ENCODE assay signal across 1 cellular context in genomic region chr20:48456361-48457184, GRCh38.
TF ChIP-seq lines count a peak whose summit lies in the region.

No MANE protein-coding gene starts in this region.

TF ChIP-seq in GM12878, 131 proteins besides CTCF, POLR2A, EP300 and RAD21 (continued from another document and continues in another):
- TF ChIP-seq ZBTB40 (IDR thresholded peaks at IDR 0.05; ENCODE audit: borderline replicate concordance): no peak
- no peak for TF ChIP-seq RCOR1 (conservative IDR thresholded peaks at IDR 0.05; ENCODE audit: low read depth, low read length)
- no peak for TF ChIP-seq CEBPB (IDR thresholded peaks at IDR 0.05; ENCODE audit: borderline replicate concordance in 1 of 2, low read depth in 2 of 2, low read length in 2 of 2)
- TF ChIP-seq HDAC2 (IDR thresholded peaks at IDR 0.05): no peak
- TF ChIP-seq USF1 (IDR thresholded peaks at IDR 0.05; ENCODE audit: borderline replicate concordance, extremely low read length, insufficient read depth, low read depth, low read length): no peak
- no peak for TF ChIP-seq BCLAF1 (IDR thresholded peaks at IDR 0.05)
- peak; percentile 87 for TF ChIP-seq JUNB (IDR thresholded peaks at IDR 0.05)
- no peak for TF ChIP-seq BMI1 (IDR thresholded peaks at IDR 0.05; ENCODE audit: borderline replicate concordance)
- TF ChIP-seq NR2C2 (IDR thresholded peaks at IDR 0.05; ENCODE audit: borderline replicate concordance, control insufficient read depth, insufficient read length, low read depth): no peak
- TF ChIP-seq SREBF1 (IDR thresholded peaks at IDR 0.05; ENCODE audit: low read length): no peak
- no peak for TF ChIP-seq ZSCAN29 (IDR thresholded peaks at IDR 0.05)
- no peak for TF ChIP-seq SREBF2 (IDR thresholded peaks at IDR 0.05; ENCODE audit: low read length)
- no peak for TF ChIP-seq GABPA (IDR thresholded peaks at IDR 0.05; ENCODE audit: low read depth)
- no peak for TF ChIP-seq SUPT20H (IDR thresholded peaks at IDR 0.05; ENCODE audit: borderline replicate concordance, control insufficient read depth, low read depth, low read length)
- no peak for TF ChIP-seq NBN (IDR thresholded peaks at IDR 0.05)
- TF ChIP-seq BCL3 (IDR thresholded peaks at IDR 0.05; ENCODE audit: borderline replicate concordance, insufficient read depth, low read depth, low read length, poor library complexity, severe bottlenecking): peak; percentile 88
- peak; percentile 52 for TF ChIP-seq ATF2 (IDR thresholded peaks at IDR 0.05; ENCODE audit: low read length)
- peak; percentile 44; the same call in 1 of the 2 replicates for TF ChIP-seq MTA2 (IDR thresholded peaks at IDR 0.05; ENCODE audit: low read depth)
- no peak for TF ChIP-seq CHD1 (IDR thresholded peaks at IDR 0.05; ENCODE audit: low read depth, low read length)
- TF ChIP-seq ASH2L (IDR thresholded peaks at IDR 0.05; ENCODE audit: borderline replicate concordance, low read depth): no peak
- no peak for TF ChIP-seq CHD2 (IDR thresholded peaks at IDR 0.05; ENCODE audit: borderline replicate concordance, low read depth, low read length)
- peak; percentile 50 for TF ChIP-seq LARP7 (IDR thresholded peaks at IDR 0.05)
- TF ChIP-seq IKZF2 (IDR thresholded peaks at IDR 0.05): peak in 1 of 2 experiments; percentile 43; a peak in 1 of 4 replicates
- peak; percentile 53 for TF ChIP-seq CUX1 (IDR thresholded peaks at IDR 0.05; ENCODE audit: insufficient replicate concordance, low read depth, low read length)
- TF ChIP-seq EZH2 (IDR thresholded peaks at IDR 0.05; ENCODE audit: borderline replicate concordance, control insufficient read depth, low read depth, low read length): no peak
- TF ChIP-seq NFIC (IDR thresholded peaks at IDR 0.05; ENCODE audit: low read depth, low read length): peak; percentile 51; the same call in 1 of the 2 replicates
- TF ChIP-seq SRF (IDR thresholded peaks at IDR 0.05; ENCODE audit: low read depth in 2 of 2, low read length in 2 of 2): 0 out of 4 replicates have a peak, but pooled peaks of 1 of the 2 experiments have one; percentile 23
- TF ChIP-seq SKIL (IDR thresholded peaks at IDR 0.05; ENCODE audit: low read depth, poor library complexity, severe bottlenecking): peak; percentile 42
- no peak for TF ChIP-seq TAF1 (IDR thresholded peaks at IDR 0.05; ENCODE audit: borderline replicate concordance, low read depth, low read length)
- no peak for TF ChIP-seq RELB (IDR thresholded peaks at IDR 0.05; ENCODE audit: low read depth)
- TF ChIP-seq IKZF1 (conservative IDR thresholded peaks at IDR 0.05): peak; percentile 43
- TF ChIP-seq CREM (IDR thresholded peaks at IDR 0.05; ENCODE audit: low read depth): peak; percentile 48; the same call in 1 of the 2 replicates
- peak; percentile 33 for TF ChIP-seq GATAD2B (conservative IDR thresholded peaks at IDR 0.05; ENCODE audit: low read depth)
- no peak for TF ChIP-seq E4F1 (IDR thresholded peaks at IDR 0.05; ENCODE audit: borderline replicate concordance, partially characterized antibody)
- no peak for TF ChIP-seq CBFB (IDR thresholded peaks at IDR 0.05; ENCODE audit: low read depth)
